Comparison of ENCODE assay signal across 12 cellular contexts in the genomic region with DNA sequence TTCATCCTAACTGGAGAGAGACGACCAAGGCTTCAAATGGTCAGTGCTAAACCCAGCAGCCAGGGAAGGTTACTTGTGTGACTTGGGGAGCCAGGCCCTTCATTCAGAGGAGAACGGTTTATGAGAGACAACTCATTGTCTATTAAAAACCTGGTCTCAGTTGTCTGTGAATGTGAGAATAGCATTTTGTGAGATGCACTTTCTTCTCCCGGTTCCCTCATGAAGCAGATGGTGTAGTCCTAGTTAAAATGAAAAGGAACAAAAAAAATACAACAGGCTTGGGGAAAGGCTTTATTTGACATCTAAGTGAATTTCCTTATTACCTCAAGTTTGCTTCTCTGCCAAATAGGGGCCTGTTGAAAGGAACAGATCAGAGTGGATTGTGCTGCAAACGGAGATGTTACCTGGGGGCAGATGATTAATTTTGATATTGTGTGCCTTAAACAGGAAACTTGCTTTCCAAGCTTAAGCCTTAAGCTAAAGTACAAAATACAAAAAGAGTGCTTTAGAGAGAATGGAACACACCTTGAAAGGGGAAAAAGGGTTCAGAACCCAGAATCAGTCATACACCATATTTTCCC.
DNase-seq lines count a peak whose midpoint lies in the region; ATAC-seq lines count a peak whose summit lies in the region.
"Had no signal": no experiment of that assay in that cellular context is flagged by ENCODE, and none has a peak within 500 bp of the region (broad histone marks: within the 10 kb centered on the region; RNA-seq: fewer than 3 reads in every experiment).

No MANE protein-coding gene starts in this region.

- ATAC-seq in HG02870 (IDR thresholded peaks at IDR 0.05; ENCODE audit: unreplicated experiment): peak; percentile 41
- ATAC-seq in stimulated activated naive CD8-positive, alpha-beta T cell treated with anti-CD3 and anti-CD28 coated beads, Interleukin-15, amount 100 ng/mL, for 72 hours: peak; percentile 3

- H3K9me3 Mint-ChIP-seq in activated T-cell treated with anti-CD3 and anti-CD28 coated beads, Interleukin-2, amount 50 U/mL, for 24 hours: no peaks in the 10 kb centered on the region
- H3K9me3 Mint-ChIP-seq in activated CD4-positive, alpha-beta memory T cell treated with anti-CD3 and anti-CD28 coated beads for 36 hours: no peaks in the 10 kb centered on the region
- no peaks in the 10 kb centered on the region for H3K9me3 Mint-ChIP-seq in stimulated activated naive CD8-positive, alpha-beta T cell treated with anti-CD3 and anti-CD28 coated beads, Interleukin-15, amount 100 ng/mL, for 72 hours

- H3K27ac Mint-ChIP-seq in activated T-cell treated with anti-CD3 and anti-CD28 coated beads, Interleukin-2, amount 50 U/mL, for 24 hours: peak overlapping the region; percentile 87
- H3K27ac Mint-ChIP-seq in activated CD4-positive, alpha-beta memory T cell treated with anti-CD3 and anti-CD28 coated beads for 36 hours: peak overlapping the region; percentile 91
- peak overlapping the region; percentile 82 to 95 for H3K27ac Mint-ChIP-seq in stimulated activated naive CD8-positive, alpha-beta T cell treated with anti-CD3 and anti-CD28 coated beads, Interleukin-15, amount 100 ng/mL, for 72 hours

- no peaks in the 10 kb centered on the region for H3K9me3 ChIP-seq in effector memory CD4-positive, alpha-beta T cell (ENCODE audit: control insufficient read depth, low read length)
- H3K9me3 ChIP-seq: SJSA1 had no signal

- CTCF ChIA-PET in activated CD4-positive, alpha-beta memory T cell treated with anti-CD3 and anti-CD28 coated beads for 36 hours (lab: Charles Lee): interaction anchor here (0.6 to 2.4 kb wide), 3 partner anchors 54 to 403 kb away, joined by 3 to 10 read pairs (median 3); no protein-coding TSS in a partner anchor

- no peaks in the 10 kb centered on the region for H3K27me3 Mint-ChIP-seq in activated T-cell treated with anti-CD3 and anti-CD28 coated beads, Interleukin-2, amount 50 U/mL, for 24 hours
- H3K27me3 Mint-ChIP-seq in activated CD4-positive, alpha-beta memory T cell treated with anti-CD3 and anti-CD28 coated beads for 36 hours: no peaks in the 10 kb centered on the region
- no peaks in the 10 kb centered on the region for H3K27me3 Mint-ChIP-seq in stimulated activated naive CD8-positive, alpha-beta T cell treated with anti-CD3 and anti-CD28 coated beads, Interleukin-15, amount 100 ng/mL, for 72 hours

- peaks cover 6% of the 10 kb centered on the region for H3K36me3 ChIP-seq in effector memory CD4-positive, alpha-beta T cell (ENCODE audit: control insufficient read depth, insufficient read depth, low read length)
- H3K36me3 ChIP-seq: cardiac muscle cell, SJSA1 had no signal

- intact Hi-C loops in activated CD4-positive, alpha-beta memory T cell treated with anti-CD3 and anti-CD28 coated beads for 36 hours (cut with micrococcal nuclease): loop anchor here (1.0 to 5.0 kb wide), 7 partner anchors 25 to 74 kb away; no protein-coding TSS in a partner anchor
- intact Hi-C loops in posterior vena cava (cut with DNase I): no loop called here

- H3K36me3 Mint-ChIP-seq in activated T-cell treated with anti-CD3 and anti-CD28 coated beads, Interleukin-2, amount 50 U/mL, for 24 hours (ENCODE audit: low read depth): peaks cover 78% of the 10 kb centered on the region
- peaks cover 44% of the 10 kb centered on the region for H3K36me3 Mint-ChIP-seq in activated CD4-positive, alpha-beta memory T cell treated with anti-CD3 and anti-CD28 coated beads for 36 hours

- POLR2A ChIA-PET in activated CD4-positive, alpha-beta memory T cell treated with anti-CD3 and anti-CD28 coated beads for 36 hours (lab: Charles Lee): interaction anchor here (0.8 to 1.7 kb wide), 8 partner anchors 27 to 202 kb away, joined by 3 to 6 read pairs (median 3); no protein-coding TSS in a partner anchor

- H3K4me3 Mint-ChIP-seq in activated T-cell treated with anti-CD3 and anti-CD28 coated beads, Interleukin-2, amount 50 U/mL, for 24 hours: no peak overlapping the region
- no peak overlapping the region for H3K4me3 Mint-ChIP-seq in activated CD4-positive, alpha-beta memory T cell treated with anti-CD3 and anti-CD28 coated beads for 36 hours
- peak overlapping the region in 1 of 2 donors; percentile 42 for H3K4me3 Mint-ChIP-seq in stimulated activated naive CD8-positive, alpha-beta T cell treated with anti-CD3 and anti-CD28 coated beads, Interleukin-15, amount 100 ng/mL, for 72 hours

- DNase-seq in activated T-cell treated with anti-CD3 and anti-CD28 coated beads, Interleukin-2, amount 50 U/mL, for 24 hours: no peak
- DNase-seq in activated T-cell treated with anti-CD3 and anti-CD28 coated beads for 4 hours (no peak), posterior vena cava (ENCODE audit: low spot score) (no peak), AML-193 (lab: John Stamatoyannopoulos, UW) (no peak)
- DNase-seq in activated CD4-positive, alpha-beta memory T cell treated with anti-CD3 and anti-CD28 coated beads for 36 hours: no peak
- DNase-seq in stimulated activated naive CD8-positive, alpha-beta T cell treated with anti-CD3 and anti-CD28 coated beads, Interleukin-15, amount 100 ng/mL, for 72 hours: no peak
- no peak for DNase-seq in effector memory CD4-positive, alpha-beta T cell

- no peak overlapping the region for H3K4me3 ChIP-seq in effector memory CD4-positive, alpha-beta T cell (ENCODE audit: insufficient read depth, low read depth, low read length, poor library complexity, severe bottlenecking)
- H3K4me3 ChIP-seq: cardiac muscle cell, lung, SJSA1 had no signal

- H3K27me3 ChIP-seq in effector memory CD4-positive, alpha-beta T cell (replicated peaks; ENCODE audit: control insufficient read depth, insufficient read depth, low read length, poor library complexity, severe bottlenecking): no peaks in the 10 kb centered on the region
- H3K27me3 ChIP-seq: cardiac muscle cell, SJSA1 had no signal

- H3K4me1 ChIP-seq in effector memory CD4-positive, alpha-beta T cell (ENCODE audit: control insufficient read depth, insufficient read depth, low read length, poor library complexity, severe bottlenecking): no peaks in the 10 kb centered on the region
- H3K4me1 ChIP-seq: SJSA1 had no signal

- no peak overlapping the region for H3K27ac ChIP-seq in effector memory CD4-positive, alpha-beta T cell (ENCODE audit: insufficient read depth, low read length, poor library complexity, severe bottlenecking)
- H3K27ac ChIP-seq: cardiac muscle cell, HL-60, SJSA1 had no signal

- peaks cover 36% of the 10 kb centered on the region for H3K4me1 Mint-ChIP-seq in activated T-cell treated with anti-CD3 and anti-CD28 coated beads, Interleukin-2, amount 50 U/mL, for 24 hours (ENCODE audit: low read depth)
- peaks cover 37% of the 10 kb centered on the region for H3K4me1 Mint-ChIP-seq in activated CD4-positive, alpha-beta memory T cell treated with anti-CD3 and anti-CD28 coated beads for 36 hours (ENCODE audit: low read depth)
- H3K4me1 Mint-ChIP-seq in stimulated activated naive CD8-positive, alpha-beta T cell treated with anti-CD3 and anti-CD28 coated beads, Interleukin-15, amount 100 ng/mL, for 72 hours: peaks cover 79% of the 10 kb centered on the region
